Comparison of ENCODE assay signal across 1 cellular context in the genomic region with DNA sequence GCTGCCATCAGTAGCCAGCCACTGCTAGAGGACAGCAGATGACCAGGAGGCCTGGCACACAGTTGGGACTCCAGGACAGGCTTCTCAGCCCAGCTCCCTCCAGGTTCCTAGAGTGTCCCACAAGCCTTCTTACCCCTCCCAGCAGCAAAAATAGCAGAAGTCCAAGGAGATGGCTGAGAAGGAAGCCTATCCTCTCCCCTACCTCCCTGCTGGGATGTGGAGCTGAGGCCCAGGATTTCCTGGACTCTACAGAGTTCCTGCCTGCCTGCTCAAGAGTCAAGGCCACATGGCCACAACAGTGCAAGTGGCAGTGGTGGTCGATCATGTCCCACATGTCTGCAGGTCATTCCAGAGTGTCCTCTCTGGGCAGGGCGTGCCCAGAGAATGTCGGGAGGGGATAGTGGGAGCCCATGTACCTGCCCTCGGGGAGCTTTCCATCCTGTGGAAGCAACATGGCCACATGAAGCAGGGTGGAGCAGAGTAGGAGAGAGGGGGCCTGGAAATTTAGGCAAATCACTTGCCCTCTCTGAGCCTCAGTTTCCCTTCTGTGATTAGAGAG.
TF ChIP-seq lines count a peak whose summit lies in the region.

No MANE protein-coding gene starts in this region.

TF ChIP-seq in H1, 55 proteins besides CTCF, POLR2A, EP300 and RAD21:
- no peak for TF ChIP-seq NRF1 (IDR thresholded peaks at IDR 0.05; ENCODE audit: low read depth, low read length)
- no peak for TF ChIP-seq CREB1 (IDR thresholded peaks at IDR 0.05)
- no peak for TF ChIP-seq EZH2 (IDR thresholded peaks at IDR 0.05; ENCODE audit: low read depth, low read length, severe bottlenecking)
- TF ChIP-seq HDAC2 (IDR thresholded peaks at IDR 0.05; ENCODE audit: borderline replicate concordance in 1 of 2, low read depth in 2 of 2, low read length in 2 of 2), result no peak
- TF ChIP-seq, protein P1, sequence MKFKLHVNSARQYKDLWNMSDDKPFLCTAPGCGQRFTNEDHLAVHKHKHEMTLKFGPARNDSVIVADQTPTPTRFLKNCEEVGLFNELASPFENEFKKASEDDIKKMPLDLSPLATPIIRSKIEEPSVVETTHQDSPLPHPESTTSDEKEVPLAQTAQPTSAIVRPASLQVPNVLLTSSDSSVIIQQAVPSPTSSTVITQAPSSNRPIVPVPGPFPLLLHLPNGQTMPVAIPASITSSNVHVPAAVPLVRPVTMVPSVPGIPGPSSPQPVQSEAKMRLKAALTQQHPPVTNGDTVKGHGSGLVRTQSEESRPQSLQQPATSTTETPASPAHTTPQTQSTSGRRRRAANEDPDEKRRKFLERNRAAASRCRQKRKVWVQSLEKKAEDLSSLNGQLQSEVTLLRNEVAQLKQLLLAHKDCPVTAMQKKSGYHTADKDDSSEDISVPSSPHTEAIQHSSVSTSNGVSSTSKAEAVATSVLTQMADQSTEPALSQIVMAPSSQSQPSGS (IDR thresholded peaks at IDR 0.05; ENCODE audit: low read length), result no peak
- TF ChIP-seq, protein P2, sequence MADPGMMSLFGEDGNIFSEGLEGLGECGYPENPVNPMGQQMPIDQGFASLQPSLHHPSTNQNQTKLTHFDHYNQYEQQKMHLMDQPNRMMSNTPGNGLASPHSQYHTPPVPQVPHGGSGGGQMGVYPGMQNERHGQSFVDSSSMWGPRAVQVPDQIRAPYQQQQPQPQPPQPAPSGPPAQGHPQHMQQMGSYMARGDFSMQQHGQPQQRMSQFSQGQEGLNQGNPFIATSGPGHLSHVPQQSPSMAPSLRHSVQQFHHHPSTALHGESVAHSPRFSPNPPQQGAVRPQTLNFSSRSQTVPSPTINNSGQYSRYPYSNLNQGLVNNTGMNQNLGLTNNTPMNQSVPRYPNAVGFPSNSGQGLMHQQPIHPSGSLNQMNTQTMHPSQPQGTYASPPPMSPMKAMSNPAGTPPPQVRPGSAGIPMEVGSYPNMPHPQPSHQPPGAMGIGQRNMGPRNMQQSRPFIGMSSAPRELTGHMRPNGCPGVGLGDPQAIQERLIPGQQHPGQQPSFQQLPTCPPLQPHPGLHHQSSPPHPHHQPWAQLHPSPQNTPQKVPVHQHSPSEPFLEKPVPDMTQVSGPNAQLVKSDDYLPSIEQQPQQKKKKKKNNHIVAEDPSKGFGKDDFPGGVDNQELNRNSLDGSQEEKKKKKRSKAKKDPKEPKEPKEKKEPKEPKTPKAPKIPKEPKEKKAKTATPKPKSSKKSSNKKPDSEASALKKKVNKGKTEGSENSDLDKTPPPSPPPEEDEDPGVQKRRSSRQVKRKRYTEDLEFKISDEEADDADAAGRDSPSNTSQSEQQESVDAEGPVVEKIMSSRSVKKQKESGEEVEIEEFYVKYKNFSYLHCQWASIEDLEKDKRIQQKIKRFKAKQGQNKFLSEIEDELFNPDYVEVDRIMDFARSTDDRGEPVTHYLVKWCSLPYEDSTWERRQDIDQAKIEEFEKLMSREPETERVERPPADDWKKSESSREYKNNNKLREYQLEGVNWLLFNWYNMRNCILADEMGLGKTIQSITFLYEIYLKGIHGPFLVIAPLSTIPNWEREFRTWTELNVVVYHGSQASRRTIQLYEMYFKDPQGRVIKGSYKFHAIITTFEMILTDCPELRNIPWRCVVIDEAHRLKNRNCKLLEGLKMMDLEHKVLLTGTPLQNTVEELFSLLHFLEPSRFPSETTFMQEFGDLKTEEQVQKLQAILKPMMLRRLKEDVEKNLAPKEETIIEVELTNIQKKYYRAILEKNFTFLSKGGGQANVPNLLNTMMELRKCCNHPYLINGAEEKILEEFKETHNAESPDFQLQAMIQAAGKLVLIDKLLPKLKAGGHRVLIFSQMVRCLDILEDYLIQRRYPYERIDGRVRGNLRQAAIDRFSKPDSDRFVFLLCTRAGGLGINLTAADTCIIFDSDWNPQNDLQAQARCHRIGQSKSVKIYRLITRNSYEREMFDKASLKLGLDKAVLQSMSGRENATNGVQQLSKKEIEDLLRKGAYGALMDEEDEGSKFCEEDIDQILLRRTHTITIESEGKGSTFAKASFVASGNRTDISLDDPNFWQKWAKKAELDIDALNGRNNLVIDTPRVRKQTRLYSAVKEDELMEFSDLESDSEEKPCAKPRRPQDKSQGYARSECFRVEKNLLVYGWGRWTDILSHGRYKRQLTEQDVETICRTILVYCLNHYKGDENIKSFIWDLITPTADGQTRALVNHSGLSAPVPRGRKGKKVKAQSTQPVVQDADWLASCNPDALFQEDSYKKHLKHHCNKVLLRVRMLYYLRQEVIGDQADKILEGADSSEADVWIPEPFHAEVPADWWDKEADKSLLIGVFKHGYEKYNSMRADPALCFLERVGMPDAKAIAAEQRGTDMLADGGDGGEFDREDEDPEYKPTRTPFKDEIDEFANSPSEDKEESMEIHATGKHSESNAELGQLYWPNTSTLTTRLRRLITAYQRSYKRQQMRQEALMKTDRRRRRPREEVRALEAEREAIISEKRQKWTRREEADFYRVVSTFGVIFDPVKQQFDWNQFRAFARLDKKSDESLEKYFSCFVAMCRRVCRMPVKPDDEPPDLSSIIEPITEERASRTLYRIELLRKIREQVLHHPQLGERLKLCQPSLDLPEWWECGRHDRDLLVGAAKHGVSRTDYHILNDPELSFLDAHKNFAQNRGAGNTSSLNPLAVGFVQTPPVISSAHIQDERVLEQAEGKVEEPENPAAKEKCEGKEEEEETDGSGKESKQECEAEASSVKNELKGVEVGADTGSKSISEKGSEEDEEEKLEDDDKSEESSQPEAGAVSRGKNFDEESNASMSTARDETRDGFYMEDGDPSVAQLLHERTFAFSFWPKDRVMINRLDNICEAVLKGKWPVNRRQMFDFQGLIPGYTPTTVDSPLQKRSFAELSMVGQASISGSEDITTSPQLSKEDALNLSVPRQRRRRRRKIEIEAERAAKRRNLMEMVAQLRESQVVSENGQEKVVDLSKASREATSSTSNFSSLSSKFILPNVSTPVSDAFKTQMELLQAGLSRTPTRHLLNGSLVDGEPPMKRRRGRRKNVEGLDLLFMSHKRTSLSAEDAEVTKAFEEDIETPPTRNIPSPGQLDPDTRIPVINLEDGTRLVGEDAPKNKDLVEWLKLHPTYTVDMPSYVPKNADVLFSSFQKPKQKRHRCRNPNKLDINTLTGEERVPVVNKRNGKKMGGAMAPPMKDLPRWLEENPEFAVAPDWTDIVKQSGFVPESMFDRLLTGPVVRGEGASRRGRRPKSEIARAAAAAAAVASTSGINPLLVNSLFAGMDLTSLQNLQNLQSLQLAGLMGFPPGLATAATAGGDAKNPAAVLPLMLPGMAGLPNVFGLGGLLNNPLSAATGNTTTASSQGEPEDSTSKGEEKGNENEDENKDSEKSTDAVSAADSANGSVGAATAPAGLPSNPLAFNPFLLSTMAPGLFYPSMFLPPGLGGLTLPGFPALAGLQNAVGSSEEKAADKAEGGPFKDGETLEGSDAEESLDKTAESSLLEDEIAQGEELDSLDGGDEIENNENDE (IDR thresholded peaks at IDR 0.05; ENCODE audit: insufficient replicate concordance, low read length), result no peak
- no peak for TF ChIP-seq ZNF274 (IDR thresholded peaks at IDR 0.05; ENCODE audit: borderline replicate concordance, extremely low read depth, low read length)
